ENCODE assay signal across 1 cellular context in genomic region chr16:4371481-4372314, GRCh38.
TF ChIP-seq lines count a peak whose summit lies in the region.

Gene VASN (plus strand): TSS chr16:4371848. CDS start chr16:4380878, 9,030 bp downstream.

TF ChIP-seq in K562, 482 proteins besides CTCF, POLR2A, EP300 and RAD21 (continued from another document):
- 0 out of 2 replicates have a peak, but pooled peaks have one; percentile 60 for TF ChIP-seq ETS1 (conservative IDR thresholded peaks at IDR 0.05; ENCODE audit: control insufficient read depth, low read depth, low read length)
- peak; percentile 34; the same call in 1 of the 2 replicates for TF ChIP-seq TCF15 (CRISPR knock-in tag; IDR thresholded peaks at IDR 0.05)
- no peak for TF ChIP-seq RBM34 (IDR thresholded peaks at IDR 0.05; ENCODE audit: borderline replicate concordance, insufficient read depth, low read length)
- TF ChIP-seq PHF8 (IDR thresholded peaks at IDR 0.05; ENCODE audit: borderline replicate concordance, low read length): peak; percentile 77; the same call in 1 of the 2 replicates
- peak; percentile 29 for TF ChIP-seq POLR2B (IDR thresholded peaks at IDR 0.05; ENCODE audit: low read depth, partially characterized antibody)
- TF ChIP-seq MAFG (tag; conservative IDR thresholded peaks at IDR 0.05): no peak
- TF ChIP-seq ZNF395 (CRISPR knock-in tag; IDR thresholded peaks at IDR 0.05): no peak
- TF ChIP-seq CXXC5 (CRISPR knock-in tag; IDR thresholded peaks at IDR 0.05): peak; percentile 67; the same call in 1 of the 2 replicates
TF ChIP-seq in K562: peak in this region for 39.
